ENCODE assay signal across 2 cellular contexts in genomic region chr11:19808076-19808911, GRCh38.
TF ChIP-seq lines count a peak whose summit lies in the region.

No MANE protein-coding gene starts in this region.

TF ChIP-seq in liver, 16 proteins besides CTCF, POLR2A, EP300 and RAD21:
- TF ChIP-seq NR2F2 (IDR thresholded peaks at IDR 0.05), result no peak
- no peak for TF ChIP-seq FOXA2 (IDR thresholded peaks at IDR 0.05)

TF ChIP-seq in HepG2, 621 proteins besides CTCF, POLR2A, EP300 and RAD21:
- TF ChIP-seq NRL (CRISPR knock-in tag; IDR thresholded peaks at IDR 0.05; ENCODE audit: borderline replicate concordance) (no peak), ZNF205 (CRISPR knock-in tag; IDR thresholded peaks at IDR 0.05) (no peak), RFX1 (IDR thresholded peaks at IDR 0.05) (no peak), MZF1 (CRISPR knock-in tag; IDR thresholded peaks at IDR 0.05; ENCODE audit: borderline replicate concordance) (no peak), ZNF430 (CRISPR knock-in tag; IDR thresholded peaks at IDR 0.05) (no peak), MIER2 (CRISPR knock-in tag; IDR thresholded peaks at IDR 0.05) (no peak), ZBTB7A (CRISPR knock-in tag; IDR thresholded peaks at IDR 0.05) (no peak), PHF8 (CRISPR knock-in tag; IDR thresholded peaks at IDR 0.05) (no peak), GABPA (IDR thresholded peaks at IDR 0.05; ENCODE audit: low read depth, low read length) (no peak), GABPA (CRISPR knock-in tag; IDR thresholded peaks at IDR 0.05; ENCODE audit: low read depth) (no peak), SP1 (IDR thresholded peaks at IDR 0.05) (no peak), SP1 (CRISPR knock-in tag; IDR thresholded peaks at IDR 0.05) (no peak), ZNF564 (CRISPR knock-in tag; IDR thresholded peaks at IDR 0.05) (no peak), LCORL (IDR thresholded peaks at IDR 0.05) (no peak), LCORL (CRISPR knock-in tag; IDR thresholded peaks at IDR 0.05) (no peak), NFKB2 (CRISPR knock-in tag; IDR thresholded peaks at IDR 0.05; ENCODE audit: borderline replicate concordance) (no peak), YEATS2 (CRISPR knock-in tag; IDR thresholded peaks at IDR 0.05; ENCODE audit: borderline replicate concordance) (no peak), ZNF331 (CRISPR knock-in tag; IDR thresholded peaks at IDR 0.05) (no peak), SNAPC5 (CRISPR knock-in tag; IDR thresholded peaks at IDR 0.05; ENCODE audit: borderline replicate concordance) (no peak)
